11 cellular contexts compared by ENCODE assay signal in the genomic region with DNA sequence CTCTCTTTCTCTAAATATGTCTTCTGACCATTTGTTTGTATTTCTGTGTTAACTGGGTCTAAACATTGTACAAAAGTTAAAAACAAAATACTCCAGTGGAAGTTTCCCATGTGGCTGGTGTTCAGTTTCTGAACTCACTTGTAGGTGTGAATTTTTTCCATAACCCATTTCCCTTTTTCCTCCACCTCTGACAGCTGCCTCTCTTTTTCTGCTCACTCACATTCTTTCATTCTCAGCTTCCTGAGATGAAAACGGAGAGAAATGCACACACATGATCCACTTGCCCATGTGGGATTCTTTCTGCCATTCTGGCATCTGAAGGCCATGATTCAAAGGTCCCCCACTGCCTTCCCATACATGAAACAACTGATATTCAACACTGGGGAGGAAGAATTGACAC. TPM values are rescaled to one million over a fixed set of nuclear protein-coding genes. Genes with fewer than 3 reads are reported as not detected.
"Had no signal": no experiment of that assay in that cellular context is flagged by ENCODE, and none has a peak within 500 bp of the region (broad histone marks: within the 10 kb centered on the region; RNA-seq: fewer than 3 reads in every experiment).

No MANE protein-coding gene starts in this region.

- H3K9ac ChIP-seq: GM23248 had no signal

- H3K9me3 ChIP-seq: HAP-1 had no signal

- FAIRE-seq: H1, H54 had no signal

- ATAC-seq: HCT116 had no signal

- H3K27ac ChIP-seq: GM23248 had no signal

- DNase-seq: GM23248, GOT3, H7, H9, HCEC 1CT, HFFc6 had no signal

- H3K27ac Mint-ChIP-seq: H9, HFFc6 had no signal

- H2AFZ ChIP-seq: GM23248 had no signal

- H3K4me3 Mint-ChIP-seq: H9, HFFc6 had no signal

- H3K36me3 ChIP-seq: HAP-1 had no signal

- H3K4me3 ChIP-seq: GM23248, HAP-1 had no signal

RNA-seq across cellular contexts. Expression of a gene that starts 41.1 kb away (rescaled TPM):
- total RNA-seq: GM23248, H1, H4, H7, H9, HFFc6 had no signal
- polyA plus RNA-seq: GM23248, H1 had no signal
